ENCODE assay signal across 8 cellular contexts in genomic region chr17:19648475-19649406, GRCh38. TPM values are rescaled to one million over a fixed set of nuclear protein-coding genes. Genes with fewer than 3 reads are reported as not detected.
DNase-seq lines count a peak whose midpoint lies in the region; ATAC-seq and TF ChIP-seq lines count a peak whose summit lies in the region.

ALDH3A2 (plus strand) TSS chr17:19648751; CDS start chr17:19648972, 221 bp downstream.

- in situ Hi-C loops in endometrial microvascular endothelial cells (cut with HindIII; ENCODE audit: inconsistent ontology term, low pct_unique_long_range_greater_than_20kb, low sequenced_read_pairs) = no loop called here

- H3K9ac ChIP-seq in HUES6 (ENCODE audit: low read length) (peak within 1 kb of the TSS; percentile 91), OCI-LY3 (ENCODE audit: low read length) (peak within 1 kb of the TSS; percentile 79)

- peaks cover 13% of the 10 kb centered on the region; the same call in 1 of the 2 replicates for H3K9me3 ChIP-seq in HUES6 (ENCODE audit: control insufficient read depth, insufficient read depth, low read depth, low read length)
- H3K9me3 ChIP-seq in OCI-LY3 (ENCODE audit: insufficient read depth, low read length) = no peaks in the 10 kb centered on the region
- no peaks in the 10 kb centered on the region for H3K9me3 ChIP-seq in mesodermal cell (ENCODE audit: control insufficient read depth, low read length)

- H3K4me1 ChIP-seq in HUES6 (ENCODE audit: control insufficient read depth, insufficient read depth, low read length) (peaks cover 33% of the 10 kb centered on the region), OCI-LY3 (ENCODE audit: low read length) (peaks cover 6% of the 10 kb centered on the region), mesodermal cell (ENCODE audit: control insufficient read depth, insufficient read depth, low read length, poor library complexity, severe bottlenecking) (peaks cover 16% of the 10 kb centered on the region)

- H3K4me3 ChIP-seq in HUES6 (ENCODE audit: low read depth, low read length) (peak within 1 kb of the TSS; percentile 79), OCI-LY3 (ENCODE audit: low read length) (peak within 1 kb of the TSS; percentile 84), mesodermal cell (ENCODE audit: extremely low read depth, insufficient read depth, low read length, poor library complexity, severe bottlenecking) (peak within 1 kb of the TSS; percentile 62)

- peaks cover 32% of the 10 kb centered on the region for H3K36me3 ChIP-seq in HUES6 (ENCODE audit: control insufficient read depth, insufficient read depth, low read length)
- H3K36me3 ChIP-seq in OCI-LY3 (replicated peaks; ENCODE audit: low read depth, low read length) = no peaks in the 10 kb centered on the region
- peaks cover 4% of the 10 kb centered on the region for H3K36me3 ChIP-seq in mesodermal cell (ENCODE audit: control insufficient read depth, insufficient read depth, low read length)

- H3K27me3 ChIP-seq in HUES6 (ENCODE audit: control insufficient read depth, insufficient read depth, low read length) (no peaks in the 10 kb centered on the region), OCI-LY3 (ENCODE audit: low read depth, low read length) (no peaks in the 10 kb centered on the region)

- H2AFZ ChIP-seq in OCI-LY3 (ENCODE audit: low read depth, low read length) = peak within 1 kb of the TSS; percentile 70

- H4K20me1 ChIP-seq in OCI-LY3 (ENCODE audit: insufficient read depth, low read length) = no peaks in the 10 kb centered on the region

- 0% methylated on average over 40 to 48 of the region's 73 CpGs for whole genome bisulfite sequencing in mesodermal cell (ENCODE audit: insufficient coverage in 2 of 2), 2 experiments

- H3K79me2 ChIP-seq in OCI-LY3 (ENCODE audit: low read length) = no peaks in the 10 kb centered on the region

- ATAC-seq in GM21447 (IDR thresholded peaks at IDR 0.05; ENCODE audit: unreplicated experiment) = peak; percentile 88

- peak within 1 kb of the TSS; percentile 78; the same call in 1 of the 2 replicates for H3K27ac ChIP-seq in HUES6 (ENCODE audit: low read depth, low read length)
- no peak within 1 kb of the TSS for H3K27ac ChIP-seq in OCI-LY3 (ENCODE audit: low read length)
- peak within 1 kb of the TSS; percentile 25 for H3K27ac ChIP-seq in mesodermal cell (ENCODE audit: low read depth, low read length, severe bottlenecking)

- DNase-seq in DMS 273 (lab: John Stamatoyannopoulos, UW; ENCODE audit: unreplicated experiment) = peak; percentile 96
- peak; percentile 96 for DNase-seq in activated CD8-positive, alpha-beta memory T cell treated with anti-CD3 and anti-CD28 coated beads, Interleukin-2, amount 50 U/mL, for 4 hours
- DNase-seq in stimulated activated CD8-positive, alpha-beta memory T cell treated with anti-CD3 and anti-CD28 coated beads, Interleukin-15, amount 100 ng/mL, for 4 hours (ENCODE audit: low read depth in 2 of 2) = peak; percentile 92 to 94

- peak within 1 kb of the TSS; percentile 73 for H3K4me2 ChIP-seq in OCI-LY3 (ENCODE audit: low read length)

- no peak for TF ChIP-seq CTCF in OCI-LY3 (IDR thresholded peaks at IDR 0.05; ENCODE audit: low read depth, low read length)

RNA-seq across cellular contexts. Expression of gene ALDH3A2, which starts in this region (rescaled TPM):
- 75.4 TPM for total RNA-seq in endometrial microvascular endothelial cells (ENCODE audit: inconsistent ontology term)
- 18.7 TPM for polyA plus RNA-seq in mesodermal cell (2013, experiment 1 of 2)
- 19.6 TPM for polyA plus RNA-seq in mesodermal cell (2013, experiment 2 of 2)
